27 cellular contexts compared by ENCODE assay signal in genomic region chr2:23670245-23670592, GRCh38.
A peak's percentile ranks its signal among the peaks of the same experiment; 100 is the strongest.
DNase-seq lines count a peak whose midpoint lies in the region; ATAC-seq and TF ChIP-seq lines count a peak whose summit lies in the region.
"Had no signal": no experiment of that assay in that cellular context is flagged by ENCODE, and none has a peak within 500 bp of the region (broad histone marks: within the 10 kb centered on the region; RNA-seq: fewer than 3 reads in every experiment).

No MANE protein-coding gene starts in this region.

- peak in 1 of 2 donors; percentile 16 for TF ChIP-seq POLR2A in gastroesophageal sphincter (IDR thresholded peaks at IDR 0.05)
- no peak for TF ChIP-seq POLR2A in stomach (IDR thresholded peaks at IDR 0.05)

- no peaks in the 10 kb centered on the region for H3K9me3 Mint-ChIP-seq in natural killer cell
- H3K9me3 Mint-ChIP-seq: activated naive CD4-positive, alpha-beta T cell treated with anti-CD3 and anti-CD28 coated beads for 36 hours; activated T-helper 1 cell treated with anti-CD3 and anti-CD28 coated beads, Interleukin-12 subunit alpha, Interleukin-12 subunit beta, Interleukin-2, Interleukin-4 antibody, amounts not matched to agents 30 ng/mL and 10 ng/mL and 1 ng/mL, durations not matched to agents 14 hours and 24 hours and 36 hours; CD8-positive, alpha-beta T cell; GM23338 had no signal

- H3K4me3 Mint-ChIP-seq in natural killer cell: no peak overlapping the region
- H3K4me3 Mint-ChIP-seq: activated naive CD4-positive, alpha-beta T cell treated with anti-CD3 and anti-CD28 coated beads for 36 hours; activated T-helper 1 cell treated with anti-CD3 and anti-CD28 coated beads, Interleukin-12 subunit alpha, Interleukin-12 subunit beta, Interleukin-2, Interleukin-4 antibody, amounts not matched to agents 30 ng/mL and 10 ng/mL and 1 ng/mL, durations not matched to agents 14 hours and 24 hours and 36 hours; CD8-positive, alpha-beta T cell; GM23338 had no signal

- intact Hi-C loops in ascending aorta (cut with DNase I): no loop called here
- intact Hi-C loops in stomach (cut with DNase I; ENCODE audit: low total_unique reads): no loop called here
- intact Hi-C loops in natural killer cell (cut with micrococcal nuclease): no loop called here

- no peaks in the 10 kb centered on the region for H3K9me3 ChIP-seq in ascending aorta
- no peaks in the 10 kb centered on the region for H3K9me3 ChIP-seq in gastroesophageal sphincter
- H3K9me3 ChIP-seq in stomach: no peaks in the 10 kb centered on the region
- H3K9me3 ChIP-seq: A549 had no signal

- peak overlapping the region in 1 of 2 donors; percentile 4 for H3K4me3 ChIP-seq in ascending aorta
- no peak overlapping the region for H3K4me3 ChIP-seq in gastroesophageal sphincter
- H3K4me3 ChIP-seq in stomach: no peak overlapping the region
- H3K4me3 ChIP-seq: A549, GM12878, GM23338, smooth muscle cell had no signal

- H3K4me1 ChIP-seq in ascending aorta: peaks cover 0 to 15% of the 10 kb centered on the region in 2 donors
- peaks cover 0 to 33% (median 11%) of the 10 kb centered on the region in 3 donors for H3K4me1 ChIP-seq in gastroesophageal sphincter
- H3K4me1 ChIP-seq in stomach: peaks cover 6 to 25% (median 16%) of the 10 kb centered on the region in 4 donors
- H3K4me1 ChIP-seq: A549, foreskin keratinocyte had no signal

- no peaks in the 10 kb centered on the region for H3K27me3 ChIP-seq in ascending aorta
- no peaks in the 10 kb centered on the region for H3K27me3 ChIP-seq in gastroesophageal sphincter
- H3K27me3 ChIP-seq in stomach: no peaks in the 10 kb centered on the region
- H3K27me3 ChIP-seq: foreskin keratinocyte had no signal

- H3K27ac ChIP-seq in 22Rv1 (0 out of 2 replicates have a peak overlapping the region, but pooled peaks have one; percentile 20), ascending aorta (peak overlapping the region; percentile 7 to 37), gastroesophageal sphincter (peak overlapping the region; percentile 21 to 76 (median 73)), stomach (peak overlapping the region in 3 of 5 donors; percentile 15 to 82 (median 42))
- H3K27ac ChIP-seq: A549, foreskin keratinocyte had no signal

- TF ChIP-seq EP300 in gastroesophageal sphincter (IDR thresholded peaks at IDR 0.05): no peak
- no peak for TF ChIP-seq EP300 in stomach (IDR thresholded peaks at IDR 0.05)

- no peak overlapping the region for H3K27ac Mint-ChIP-seq in natural killer cell
- H3K27ac Mint-ChIP-seq: activated naive CD4-positive, alpha-beta T cell treated with anti-CD3 and anti-CD28 coated beads for 36 hours; activated T-helper 1 cell treated with anti-CD3 and anti-CD28 coated beads, Interleukin-12 subunit alpha, Interleukin-12 subunit beta, Interleukin-2, Interleukin-4 antibody, amounts not matched to agents 30 ng/mL and 10 ng/mL and 1 ng/mL, durations not matched to agents 14 hours and 24 hours and 36 hours; CD8-positive, alpha-beta T cell; GM23338 had no signal

- no peaks in the 10 kb centered on the region for H3K36me3 ChIP-seq in ascending aorta
- H3K36me3 ChIP-seq in gastroesophageal sphincter: peaks cover 0 to 17% of the 10 kb centered on the region in 2 donors
- no peaks in the 10 kb centered on the region for H3K36me3 ChIP-seq in stomach

- no CpG with 5 or more reads among the region's 11 CpGs for WGBS in gastroesophageal sphincter (ENCODE audit: low coverage in 1 of 2), 2 donors
- WGBS in stomach, 5 donors: 68 to 88% (median 76%) methylated on average over 10 to 11 of the region's 11 CpGs

- no peak for DNase-seq in ascending aorta (ENCODE audit: low spot score in 2 of 2)
- DNase-seq in stomach: no peak
- no peak for DNase-seq in activated CD4-positive, CD25-positive, alpha-beta regulatory T cell (lab: John Stamatoyannopoulos, UW)
- DNase-seq in mesenteric fat pad (ENCODE audit: low spot score): no peak
- DNase-seq in natural killer cell: no peak
- DNase-seq: activated CD4-positive, alpha-beta T cell treated with anti-CD3 and anti-CD28 coated beads, Interleukin-2, amount 50 U/mL, for 48 hours; activated naive CD4-positive, alpha-beta T cell treated with anti-CD3 and anti-CD28 coated beads for 36 hours; AML-193; CD8-positive, alpha-beta T cell; EL; erythroblast; mesenchymal stem cell; NCI-H1930; NCI-H2227 treated with DMSO at 0.1 percent for 48 hours; NCI-H748 treated with DMSO at 0.1 percent for 48 hours; stimulated activated CD4-positive, alpha-beta T cell treated with anti-CD3 and anti-CD28 coated beads, Interleukin-1b, Interleukin-23, amount 100 ng/mL, for 48 hours; stimulated activated CD8-positive, alpha-beta memory T cell treated with anti-CD3 and anti-CD28 coated beads, Interleukin-4, amount 100 ng/mL, for 48 hours had no signal

- TF ChIP-seq CTCF in 22Rv1 (IDR thresholded peaks at IDR 0.05) (no peak), ascending aorta (IDR thresholded peaks at IDR 0.05) (no peak), gastroesophageal sphincter (IDR thresholded peaks at IDR 0.05) (no peak), stomach (IDR thresholded peaks at IDR 0.05) (no peak), natural killer cell (IDR thresholded peaks at IDR 0.05) (no peak)

- ATAC-seq in gastroesophageal sphincter (no peak), GM19351 (IDR thresholded peaks at IDR 0.05; ENCODE audit: unreplicated experiment) (no peak), natural killer cell (no peak)
- ATAC-seq: A549; activated CD4-positive, CD25-positive, alpha-beta regulatory T cell treated with anti-CD3 and anti-CD28 coated beads, Interleukin-2, amount 50 U/mL, for 24 hours; CD8-positive, alpha-beta T cell; GM12878 had no signal

- H3K4me1 Mint-ChIP-seq in natural killer cell: peaks cover 0 to 9% of the 10 kb centered on the region in 2 donors

- no peaks in the 10 kb centered on the region for H3K36me3 Mint-ChIP-seq in natural killer cell
- H3K36me3 Mint-ChIP-seq: CD8-positive, alpha-beta T cell had no signal

- H3K27me3 Mint-ChIP-seq in natural killer cell (ENCODE audit: low read depth in 2 of 2): peaks cover 0 to 4% of the 10 kb centered on the region in 2 donors

Comparison
In these comparisons a context has a peak if more than half of its experiments do, and no peak if none do; other contexts are left out.
1. H3K27ac ChIP-seq: peak in every context shown above with its lines; median percentile 73 in gastroesophageal sphincter; 42 in stomach; 22 in ascending aorta; 20 in 22Rv1.